Comparison of ENCODE assay signal across 8 cellular contexts in genomic region chr15:38564557-38565286, GRCh38. TPM values are rescaled to one million over a fixed set of nuclear protein-coding genes. Genes with fewer than 3 reads are reported as not detected.
DNase-seq lines count a peak whose midpoint lies in the region; ATAC-seq and TF ChIP-seq lines count a peak whose summit lies in the region.

Gene RASGRP1, minus strand, starts transcription at chr15:38564814. Its CDS starts 186 bp downstream, at chr15:38564628.

- H3K4me3 Mint-ChIP-seq in T-cell: peak within 1 kb of the TSS; percentile 87 to 96 (median 88)

- H3K27ac ChIP-seq in HL-60 (replicated peaks) (no peak within 1 kb of the TSS), skin epidermis (peak within 1 kb of the TSS; percentile 47 to 99 (median 89))

- CTCF ChIA-PET in T-cell (lab: Charles Lee): interaction anchor here (0.6 to 6.8 kb wide), 44 partner anchors 9 to 140 kb away, joined by 3 to 249 read pairs (median 4); partner anchors contain the start of gene FAM98B (in 2 of the 2)

- DNase-seq in DMS53 treated with DMSO at 0.1 percent for 48 hours (lab: John Stamatoyannopoulos, UW; ENCODE audit: unreplicated experiment): peak; percentile 12
- peak; percentile 34 to 41 for DNase-seq in HL-60 (ENCODE audit: low read depth in 1 of 2, low spot score in 1 of 2)
- peak; percentile 83 to 90 (median 87) for DNase-seq in T-cell
- peak; percentile 36 for DNase-seq in amniotic epithelial cell (ENCODE audit: low read depth)
- DNase-seq in epidermal melanocyte (ENCODE audit: insufficient read length, low spot score): no peak

- peaks cover 8% of the 10 kb centered on the region for H3K27me3 ChIP-seq in HL-60 (ENCODE audit: insufficient read depth, poor library complexity, severe bottlenecking)

- no peaks in the 10 kb centered on the region for H3K27me3 Mint-ChIP-seq in T-cell

- peak within 1 kb of the TSS; percentile 94 to 98 for H3K27ac Mint-ChIP-seq in T-cell

- peaks cover 50 to 59% (median 56%) of the 10 kb centered on the region in 3 donors for H3K4me1 Mint-ChIP-seq in T-cell

- H3K9me3 Mint-ChIP-seq in T-cell: no peaks in the 10 kb centered on the region

- ATAC-seq in GM19467 (IDR thresholded peaks at IDR 0.05; ENCODE audit: unreplicated experiment): peak; percentile 63
- ATAC-seq in T-cell (replicated peaks in 1 of 4): peak; percentile 83 to 85 (median 83)

- H3K36me3 Mint-ChIP-seq in T-cell: peaks cover 23% of the 10 kb centered on the region

- H3K4me3 ChIP-seq in HL-60 (replicated peaks; ENCODE audit: insufficient read depth, low read length) (peak within 1 kb of the TSS; percentile 57), iPS-11a (ENCODE audit: low read depth, low read length) (peak within 1 kb of the TSS; percentile 57), skin epidermis (peak within 1 kb of the TSS; percentile 58 to 76 (median 64))

- no peak for TF ChIP-seq CTCF in HL-60 (IDR thresholded peaks at IDR 0.05; ENCODE audit: insufficient read depth, low read length)

- POLR2A ChIA-PET in T-cell (lab: Charles Lee): interaction anchor here (0.8 to 1.8 kb wide), 9 partner anchors 31 to 126 kb away, joined by 3 to 8 read pairs (median 4); no protein-coding TSS in a partner anchor

RNA-seq across cellular contexts. Expression of gene RASGRP1, which starts in this region (rescaled TPM):
- total RNA-seq in T-cell: 100 to 1,000 TPM; 118 to 148 (median 131) TPM
